Comparison of ENCODE assay signal across 8 cellular contexts in genomic region chr13:22926176-22927007, GRCh38.
A peak's percentile ranks its signal among the peaks of the same experiment; 100 is the strongest.
DNase-seq lines count a peak whose midpoint lies in the region; FAIRE-seq and TF ChIP-seq lines count a peak whose summit lies in the region.

No MANE protein-coding gene starts in this region.

- H3K27me3 ChIP-seq in HUES64 (ENCODE audit: insufficient read depth, low read length), result peaks cover 8% of the 10 kb centered on the region; the same call in 1 of the 2 replicates
- no peaks in the 10 kb centered on the region for H3K27me3 ChIP-seq in osteoblast (ENCODE audit: insufficient read depth, low read length)

- H3K79me2 ChIP-seq in osteoblast (ENCODE audit: insufficient read depth, low read length), result no peaks in the 10 kb centered on the region

- no peak overlapping the region; the same call in 1 of the 2 replicates for H3K9ac ChIP-seq in HUES64 (ENCODE audit: low read depth, low read length)

- no peak for TF ChIP-seq CTCF in osteoblast (IDR thresholded peaks at IDR 0.05; ENCODE audit: extremely low read depth, low read depth, low read length)

- no peaks in the 10 kb centered on the region for H4K20me1 ChIP-seq in osteoblast (ENCODE audit: insufficient read depth, low read length)

- FAIRE-seq in frontal cortex (lab: Jason Lieb, UNC), result no peak

- DNase-seq in Caki2 (ENCODE audit: low read depth) (peak; percentile 71), frontal cortex (ENCODE audit: low spot score in 2 of 2) (peak; percentile 33 to 49), osteoblast (ENCODE audit: insufficient read length, low spot score, missing footprints) (peak; percentile 76), NCI-H446 treated with DMSO at 0.1 percent for 48 hours (lab: John Stamatoyannopoulos, UW) (no peak), NCI-H2196 treated with DMSO at 0.1 percent for 48 hours (lab: John Stamatoyannopoulos, UW; ENCODE audit: unreplicated experiment) (no peak)
- no peak for DNase-seq in effector CD8-positive, alpha-beta T cell (lab: John Stamatoyannopoulos, UW)
- DNase-seq in activated CD4-positive, CD25-positive, alpha-beta regulatory T cell (lab: John Stamatoyannopoulos, UW), result no peak

- H3K4me1 ChIP-seq in HUES64 (ENCODE audit: insufficient read depth, low read length) (no peaks in the 10 kb centered on the region; the same call in 1 of the 2 replicates), osteoblast (ENCODE audit: insufficient read depth, low read length) (no peaks in the 10 kb centered on the region)

- H3K36me3 ChIP-seq in HUES64 (ENCODE audit: insufficient read depth, low read length) (no peaks in the 10 kb centered on the region), osteoblast (ENCODE audit: insufficient read depth, low read length) (no peaks in the 10 kb centered on the region)

- 94% methylated on average over 65 of the region's 70 CpGs for WGBS in HUES64

- H3K9me3 ChIP-seq in HUES64 (ENCODE audit: insufficient read depth, low read depth, low read length) (no peaks in the 10 kb centered on the region), osteoblast (ENCODE audit: low read depth, low read length) (no peaks in the 10 kb centered on the region)

- in situ Hi-C loops in Caki2 (cut with HindIII; ENCODE audit: low pct_unique_long_range_greater_than_20kb, low sequenced_read_pairs), result no loop called here

- H3K4me3 ChIP-seq in HUES64 (ENCODE audit: low read length) (peak overlapping the region; percentile 52), osteoblast (ENCODE audit: insufficient read depth, low read length) (no peak overlapping the region)

- no peak overlapping the region for H3K4me2 ChIP-seq in osteoblast (ENCODE audit: insufficient read depth, low read length)

- H2AFZ ChIP-seq in osteoblast (ENCODE audit: low read length), result no peak overlapping the region

- no peak overlapping the region for H3K27ac ChIP-seq in HUES64 (ENCODE audit: low read depth, low read length)
- no peak overlapping the region for H3K27ac ChIP-seq in osteoblast (ENCODE audit: low read depth, low read length)

Comparison
In these comparisons a context has a peak if more than half of its experiments do, and no peak if none do; other contexts are left out.
1. DNase-seq: peak in Caki2 (single experiment), frontal cortex (2 of 2) and osteoblast (single experiment); none in effector CD8-positive, alpha-beta T cell (single experiment), activated CD4-positive, CD25-positive, alpha-beta regulatory T cell (0 of 4), NCI-H446 treated with DMSO at 0.1 percent for 48 hours (single experiment) and NCI-H2196 treated with DMSO at 0.1 percent for 48 hours (single experiment).